In genomic region chr2:234603619-234604018, GRCh38 we compare ENCODE assay signal across 19 cellular contexts.
DNase-seq lines count a peak whose midpoint lies in the region; ATAC-seq and TF ChIP-seq lines count a peak whose summit lies in the region.
"Had no signal": no experiment of that assay in that cellular context is flagged by ENCODE, and none has a peak within 500 bp of the region (broad histone marks: within the 10 kb centered on the region; RNA-seq: fewer than 3 reads in every experiment).

No MANE protein-coding gene starts in this region.

- H3K4me1 ChIP-seq in DND-41 (ENCODE audit: insufficient read depth, low read length) (no peaks in the 10 kb centered on the region), Loucy (ENCODE audit: insufficient read depth, low read length, poor library complexity, severe bottlenecking) (no peaks in the 10 kb centered on the region), body of pancreas (no peaks in the 10 kb centered on the region)

- TF ChIP-seq CTCF in DND-41 (IDR thresholded peaks at IDR 0.05; ENCODE audit: borderline replicate concordance, extremely low read depth, low read length, poor library complexity, severe bottlenecking) = peak; percentile 32
- peak; percentile 32 for TF ChIP-seq CTCF in GM12873 (IDR thresholded peaks at IDR 0.05; ENCODE audit: insufficient read depth, low read depth, low read length, missing control alignments)
- 0 out of 2 replicates have a peak, but pooled peaks have one; percentile 11 for TF ChIP-seq CTCF in Loucy (conservative IDR thresholded peaks at IDR 0.05; ENCODE audit: low read length)
- TF ChIP-seq CTCF in body of pancreas (IDR thresholded peaks at IDR 0.05) = no peak

- H3K27ac ChIP-seq in DND-41 (ENCODE audit: low read length) = no peak overlapping the region
- no peak overlapping the region for H3K27ac ChIP-seq in body of pancreas

- ATAC-seq in DND-41 (ENCODE audit: insufficient read depth, low read depth) (no peak), GM19397 (IDR thresholded peaks at IDR 0.05; ENCODE audit: unreplicated experiment) (no peak), body of pancreas (no peak), HG03565 (IDR thresholded peaks at IDR 0.05; ENCODE audit: unreplicated experiment) (no peak)
- ATAC-seq: Panc1, SK-N-SH treated with all-trans-retinoic acid at 6 μM for 48 hours had no signal

- no peak for DNase-seq in DND-41
- peak; percentile 31 for DNase-seq in ecto neural progenitor cell (ENCODE audit: low spot score)
- DNase-seq in body of pancreas = no peak
- no peak for DNase-seq in CD1c-positive myeloid dendritic cell (ENCODE audit: extremely low spot score)
- DNase-seq: CD4-positive, alpha-beta memory T cell; EL; GOT3; NCI-H1092; NCI-H1694; NCI-H2107; NCI-H226; NCI-H526 treated with DMSO at 0.1 percent for 48 hours; Right ventricle myocardium superior had no signal

- no peak overlapping the region for H2AFZ ChIP-seq in DND-41 (ENCODE audit: low read depth, low read length)
- no peak overlapping the region for H2AFZ ChIP-seq in Loucy (ENCODE audit: low read length)

- H3K9me2 ChIP-seq in Loucy (replicated peaks; ENCODE audit: low read depth, low read length) = no peaks in the 10 kb centered on the region

- H3K27me3 ChIP-seq in DND-41 (ENCODE audit: insufficient read depth, low read length, poor library complexity) = no peaks in the 10 kb centered on the region
- H3K27me3 ChIP-seq in Loucy (ENCODE audit: insufficient read depth, low read length, poor library complexity, severe bottlenecking) = no peaks in the 10 kb centered on the region
- H3K27me3 ChIP-seq in body of pancreas = no peaks in the 10 kb centered on the region

- H4K20me1 ChIP-seq in DND-41 (ENCODE audit: insufficient read depth, low read length) = no peaks in the 10 kb centered on the region
- no peaks in the 10 kb centered on the region for H4K20me1 ChIP-seq in Loucy (ENCODE audit: insufficient read depth, low read length, poor library complexity, severe bottlenecking)

- H3K36me3 ChIP-seq in DND-41 (ENCODE audit: insufficient read depth, low read length) (no peaks in the 10 kb centered on the region), Loucy (ENCODE audit: insufficient read depth, low read length) (no peaks in the 10 kb centered on the region), body of pancreas (replicated peaks in 1 of 2; ENCODE audit: insufficient read depth in 1 of 2, low read depth in 2 of 2) (no peaks in the 10 kb centered on the region)

- H3K9ac ChIP-seq in DND-41 (ENCODE audit: low read depth, low read length) (no peak overlapping the region), Loucy (ENCODE audit: low read depth, low read length, poor library complexity, severe bottlenecking) (no peak overlapping the region)

- H3K79me2 ChIP-seq in DND-41 (ENCODE audit: insufficient read depth, low read length) = no peaks in the 10 kb centered on the region
- no peaks in the 10 kb centered on the region for H3K79me2 ChIP-seq in Loucy (ENCODE audit: insufficient read depth, low read length)

- intact Hi-C loops in body of pancreas (cut with DNase I) = no loop called here

- 96 to 100% methylated on average over 2 to 4 of the region's 4 CpGs for WGBS in body of pancreas, 2 donors

- H3F3A ChIP-seq in Loucy (ENCODE audit: low read depth) = no peaks in the 10 kb centered on the region

- no peak overlapping the region for H3K4me3 ChIP-seq in DND-41 (ENCODE audit: low read depth in 1 of 2, low read length in 2 of 2)
- no peak overlapping the region for H3K4me3 ChIP-seq in Loucy (ENCODE audit: low read length, poor library complexity, severe bottlenecking)
- no peak overlapping the region for H3K4me3 ChIP-seq in body of pancreas

- no peak for TF ChIP-seq POLR2A in body of pancreas (IDR thresholded peaks at IDR 0.05)

- no peaks in the 10 kb centered on the region for H3K9me3 ChIP-seq in DND-41 (ENCODE audit: insufficient read depth, low read length, severe bottlenecking)
- no peaks in the 10 kb centered on the region for H3K9me3 ChIP-seq in Loucy (ENCODE audit: insufficient read depth, low read depth, low read length)
- no peaks in the 10 kb centered on the region for H3K9me3 ChIP-seq in body of pancreas

- H3K4me2 ChIP-seq in DND-41 (ENCODE audit: insufficient read depth, low read length) = no peak overlapping the region
- no peak overlapping the region for H3K4me2 ChIP-seq in Loucy (ENCODE audit: low read depth, low read length, poor library complexity, severe bottlenecking)

Comparison
In these comparisons a context has a peak if more than half of its experiments do, and no peak if none do; other contexts are left out.
1. CTCF ChIP-seq: peak in DND-41 (single experiment), GM12873 (single experiment) and Loucy (single experiment); none in body of pancreas (0 of 7).